ENCODE assay signal across 17 cellular contexts in the genomic region with DNA sequence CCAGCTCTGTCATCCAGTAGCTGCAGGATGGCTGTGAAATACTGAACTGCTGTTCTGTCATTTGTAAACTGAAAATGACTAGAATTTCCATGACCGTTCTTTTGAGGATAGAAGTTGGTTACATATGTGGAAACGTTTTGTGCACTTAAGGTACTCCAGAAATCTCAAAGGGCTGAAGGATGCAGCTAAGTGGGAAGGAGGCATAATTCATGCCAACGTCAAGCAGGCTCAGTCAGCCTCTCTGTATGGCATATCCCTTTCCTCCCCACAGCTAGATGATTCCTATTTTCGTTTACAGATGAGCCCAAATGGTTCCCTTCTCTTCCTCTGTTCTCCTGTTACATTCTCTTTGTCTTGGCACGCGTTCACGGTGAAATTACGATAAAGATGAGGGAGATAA.
DNase-seq lines count a peak whose midpoint lies in the region; ATAC-seq, FAIRE-seq and TF ChIP-seq lines count a peak whose summit lies in the region.
"Had no signal": no experiment of that assay in that cellular context is flagged by ENCODE, and none has a peak within 500 bp of the region (broad histone marks: within the 10 kb centered on the region; RNA-seq: fewer than 3 reads in every experiment).

No MANE protein-coding gene starts in this region.

- FAIRE-seq in astrocyte (lab: Jason Lieb, UNC) = peak; percentile 41
- FAIRE-seq: A204.1, RCC 7860 had no signal

- H3K27me3 ChIP-seq in astrocyte (ENCODE audit: insufficient read depth, low read length) = no peaks in the 10 kb centered on the region
- no peaks in the 10 kb centered on the region for H3K27me3 ChIP-seq in MM.1S (replicated peaks; ENCODE audit: insufficient read depth, low read length)
- H3K27me3 ChIP-seq: BLaER1 treated with 17β-estradiol and CSF1 and Interleukin-3, amounts not matched to agents 10 nM and 100 nM had no signal

- peaks cover 34% of the 10 kb centered on the region for H3K4me1 Mint-ChIP-seq in astrocyte (ENCODE audit: low read depth, unreplicated experiment)
- peaks cover 6% of the 10 kb centered on the region for H3K4me1 Mint-ChIP-seq in neural crest cell

- H3K4me3 ChIP-seq in LNCaP clone FGC (ENCODE audit: low read depth, low read length) = no peak overlapping the region
- no peak overlapping the region for H3K4me3 ChIP-seq in astrocyte (ENCODE audit: insufficient read depth, low read depth, low read length)
- no peak overlapping the region for H3K4me3 ChIP-seq in MM.1S (ENCODE audit: low read length)
- H3K4me3 ChIP-seq: BLaER1 treated with 17β-estradiol and CSF1 and Interleukin-3, amounts not matched to agents 10 nM and 100 nM had no signal

- H3F3A ChIP-seq in MM.1S (ENCODE audit: insufficient read depth, low read length) = no peaks in the 10 kb centered on the region

- no peaks in the 10 kb centered on the region for H3K9me3 ChIP-seq in astrocyte (ENCODE audit: insufficient read depth, low read depth, low read length)
- no peaks in the 10 kb centered on the region for H3K9me3 ChIP-seq in MM.1S (replicated peaks; ENCODE audit: insufficient read depth, low read length)

- peaks cover 11% of the 10 kb centered on the region for H3K79me2 ChIP-seq in astrocyte (ENCODE audit: insufficient read depth, low read length)
- peaks cover 28% of the 10 kb centered on the region for H3K79me2 ChIP-seq in MM.1S (ENCODE audit: low read length)

- TF ChIP-seq CTCF in LNCaP clone FGC (IDR thresholded peaks at IDR 0.05; ENCODE audit: control insufficient read depth, extremely low read depth, insufficient read depth) (no peak), astrocyte (IDR thresholded peaks at IDR 0.05; ENCODE audit: insufficient read depth, low read depth, low read length) (no peak), neural crest cell (conservative IDR thresholded peaks at IDR 0.05) (no peak), MM.1S (IDR thresholded peaks at IDR 0.05; ENCODE audit: low read length) (no peak)

- no peak overlapping the region for H3K9ac ChIP-seq in astrocyte (ENCODE audit: low read length)
- H3K9ac ChIP-seq in MM.1S (ENCODE audit: low read length) = no peak overlapping the region
- H3K9ac ChIP-seq: BLaER1 treated with 17β-estradiol and CSF1 and Interleukin-3, amounts not matched to agents 10 nM and 100 nM had no signal

- no peaks in the 10 kb centered on the region for H3K27me3 Mint-ChIP-seq in astrocyte (ENCODE audit: low read depth, unreplicated experiment)
- no peaks in the 10 kb centered on the region for H3K27me3 Mint-ChIP-seq in neural crest cell (ENCODE audit: low read depth)

- H3K36me3 Mint-ChIP-seq in astrocyte (ENCODE audit: low read depth, unreplicated experiment) (no peaks in the 10 kb centered on the region), neural crest cell (ENCODE audit: low read depth) (no peaks in the 10 kb centered on the region)

- H3K9me2 ChIP-seq in MM.1S (replicated peaks; ENCODE audit: insufficient read depth, low read length) = no peaks in the 10 kb centered on the region

- ATAC-seq in GM19467 (IDR thresholded peaks at IDR 0.05; ENCODE audit: unreplicated experiment) = no peak

- H3K4me1 ChIP-seq in astrocyte (ENCODE audit: insufficient read depth, low read length) = no peaks in the 10 kb centered on the region
- no peaks in the 10 kb centered on the region for H3K4me1 ChIP-seq in MM.1S (ENCODE audit: low read length)
- H3K4me1 ChIP-seq: BLaER1 treated with 17β-estradiol and CSF1 and Interleukin-3, amounts not matched to agents 10 nM and 100 nM had no signal

- H4K20me1 ChIP-seq in astrocyte (ENCODE audit: insufficient read depth, low read length) (peaks cover 18% of the 10 kb centered on the region), MM.1S (ENCODE audit: insufficient read depth, low read length) (no peaks in the 10 kb centered on the region)
- H4K20me1 ChIP-seq: BLaER1 treated with 17β-estradiol and CSF1 and Interleukin-3, amounts not matched to agents 10 nM and 100 nM had no signal

- peak overlapping the region; percentile 31 for H3K4me2 ChIP-seq in astrocyte (ENCODE audit: low read length)
- H3K4me2 ChIP-seq in MM.1S (ENCODE audit: low read depth, low read length) = no peak overlapping the region
- H3K4me2 ChIP-seq: BLaER1 treated with 17β-estradiol and CSF1 and Interleukin-3, amounts not matched to agents 10 nM and 100 nM had no signal

- no peaks in the 10 kb centered on the region for H3K9me3 Mint-ChIP-seq in astrocyte (ENCODE audit: unreplicated experiment)
- H3K9me3 Mint-ChIP-seq in neural crest cell = peaks cover 7% of the 10 kb centered on the region

- H2AFZ ChIP-seq in astrocyte (ENCODE audit: low read depth, low read length) (no peak overlapping the region), MM.1S (ENCODE audit: low read length) (no peak overlapping the region)

- H3K27ac ChIP-seq in astrocyte (ENCODE audit: low read depth, low read length) (no peak overlapping the region), MM.1S (ENCODE audit: low read length) (no peak overlapping the region)
- H3K27ac ChIP-seq: BLaER1 treated with 17β-estradiol and CSF1 and Interleukin-3, amounts not matched to agents 10 nM and 100 nM had no signal

- H3K4me3 Mint-ChIP-seq in astrocyte (ENCODE audit: unreplicated experiment) (no peak overlapping the region), neural crest cell (no peak overlapping the region)

- no peaks in the 10 kb centered on the region for H3K36me3 ChIP-seq in astrocyte (ENCODE audit: insufficient read depth, low read length)
- H3K36me3 ChIP-seq in MM.1S (replicated peaks; ENCODE audit: insufficient read depth, low read length) = no peaks in the 10 kb centered on the region
- H3K36me3 ChIP-seq: BLaER1 treated with 17β-estradiol and CSF1 and Interleukin-3, amounts not matched to agents 10 nM and 100 nM had no signal

- DNase-seq in AG08395 (ENCODE audit: low spot score) (peak; percentile 5), LNCaP clone FGC (ENCODE audit: low read depth) (peak; percentile 75), astrocyte (ENCODE audit: low read depth) (no peak), neural crest cell (ENCODE audit: low read depth, low spot score) (no peak), MV-4-11 (lab: John Stamatoyannopoulos, UW) (no peak), CD1c-positive myeloid dendritic cell (ENCODE audit: extremely low spot score) (no peak), MM.1S (no peak)
- DNase-seq: DMS79 treated with DMSO at 0.1 percent for 48 hours, GOT3, Karpas-422, NCI-H1417, NCI-H1930, Right ventricle myocardium superior had no signal

- H3K27ac Mint-ChIP-seq in astrocyte (ENCODE audit: unreplicated experiment) (peak overlapping the region; percentile 23), neural crest cell (ENCODE audit: unreplicated experiment) (peak overlapping the region; percentile 14)

Comparison
In these comparisons a context has a peak if more than half of its experiments do, and no peak if none do; other contexts are left out.
1. DNase-seq: peak in AG08395 (single experiment) and LNCaP clone FGC (single experiment); none in astrocyte (single experiment), neural crest cell (single experiment), MV-4-11 (single experiment), CD1c-positive myeloid dendritic cell (single experiment) and MM.1S (single experiment).